ENCODE assay signal across 26 cellular contexts in genomic region chr7:29873644-29874294, GRCh38.
"Had no signal": no experiment of that assay in that cellular context is flagged by ENCODE, and none has a peak within 500 bp of the region (broad histone marks: within the 10 kb centered on the region; RNA-seq: fewer than 3 reads in every experiment).

No MANE protein-coding gene starts in this region.

- H3K27ac ChIP-seq: HL-60, PC-9, Peyer's patch, RWPE1 had no signal

- H3K4me2 ChIP-seq: PC-9, SK-N-SH had no signal

- FAIRE-seq: HTR-8/SVneo had no signal

- H3K4me3 ChIP-seq: PC-9, Peyer's patch had no signal

- DNase-seq: KG1; NCI-H1092; NCI-H1105 treated with DMSO at 0.1 percent for 48 hours; NCI-H1417 treated with DMSO at 0.1 percent for 48 hours; NCI-H146; NCI-H1694 treated with DMSO at 0.1 percent for 48 hours; NCI-H1930; NCI-H2081; NCI-H2107; NCI-H226; NCI-H446; NCI-H510A; NCI-H524 treated with DMSO at 0.1 percent for 48 hours; NCI-H69; NCI-H774; NK-92 treated with Interleukin-12 subunit alpha and Interleukin-12 subunit beta, amount 100 ng/mL, for 24 hours; OCI-M1; PC-9; Peyer's patch; SHP77; SK-N-SH; SW 1271; T-cell had no signal

- ATAC-seq: T-cell had no signal

- H3K9ac ChIP-seq: SK-N-SH had no signal

- H3K27me3 ChIP-seq: Peyer's patch had no signal

- H3K36me3 ChIP-seq: Peyer's patch had no signal

- H3K9me3 ChIP-seq: Peyer's patch, SK-N-SH had no signal

- H2AFZ ChIP-seq: PC-9 had no signal

- H3K4me1 ChIP-seq: Peyer's patch had no signal
